In the genomic region with DNA sequence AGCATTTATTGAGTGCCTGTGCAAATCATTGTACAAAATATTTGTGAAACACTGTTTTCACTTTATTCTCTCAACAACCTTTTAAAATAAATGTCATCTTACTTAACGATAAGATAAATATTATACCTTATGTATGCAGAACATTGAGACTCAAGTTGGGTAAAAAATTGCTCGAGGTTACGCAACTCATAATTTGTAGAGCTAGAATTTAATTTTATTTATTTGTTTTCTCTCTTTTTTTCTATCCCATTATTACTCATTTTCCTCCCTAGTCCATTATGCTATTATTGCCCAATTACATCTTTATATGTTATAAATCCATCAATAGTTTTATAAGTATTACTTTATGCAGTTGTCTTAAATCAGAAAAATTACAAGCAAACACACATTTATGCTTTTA, we compare ENCODE assay signal across 24 cellular contexts.
"Had no signal": no experiment of that assay in that cellular context is flagged by ENCODE, and none has a peak within 500 bp of the region (broad histone marks: within the 10 kb centered on the region; RNA-seq: fewer than 3 reads in every experiment).

No MANE protein-coding gene starts in this region.

- H3K9me3 ChIP-seq: colonic mucosa, esophagus muscularis mucosa, thyroid gland, vagina had no signal

- H3K27me3 ChIP-seq: colonic mucosa, esophagus muscularis mucosa, neural progenitor cell, thyroid gland, vagina had no signal

- H3K27ac Mint-ChIP-seq: dendritic cell treated with granulocyte-macrophage colony-stimulating factor and Interleukin-4, amounts not matched to agents 40 ng/mL and 50 ng/mL, for 4 days; naive thymus-derived CD4-positive, alpha-beta T cell; nephron; neural progenitor cell; progenitor cell of endocrine pancreas had no signal

- H3K36me3 Mint-ChIP-seq: naive thymus-derived CD4-positive, alpha-beta T cell; neural progenitor cell had no signal

- H3K9me3 Mint-ChIP-seq: dendritic cell treated with granulocyte-macrophage colony-stimulating factor and Interleukin-4, amounts not matched to agents 40 ng/mL and 50 ng/mL, for 4 days; naive thymus-derived CD4-positive, alpha-beta T cell; nephron; neural progenitor cell; stimulated activated naive CD8-positive, alpha-beta T cell treated with anti-CD3 and anti-CD28 coated beads, Interleukin-15, amount 100 ng/mL, for 72 hours had no signal

- H3K4me3 ChIP-seq: colonic mucosa, esophagus muscularis mucosa, lung, neural progenitor cell, smooth muscle cell, thyroid gland, vagina had no signal

- DNase-seq: colonic mucosa; effector memory CD4-positive, alpha-beta T cell; foreskin keratinocyte; head of caudate nucleus; mesenchymal stem cell; midbrain; naive thymus-derived CD4-positive, alpha-beta T cell; stimulated activated CD4-positive, alpha-beta T cell treated with anti-CD3 and anti-CD28 coated beads, Interleukin-12 subunit alpha, Interleukin-12 subunit beta, amount 100 ng/mL, for 4 hours; stimulated activated CD4-positive, alpha-beta T cell treated with anti-CD3 and anti-CD28 coated beads, Interleukin-1b, Interleukin-23, amount 100 ng/mL, for 48 hours; stimulated activated CD4-positive, alpha-beta T cell treated with anti-CD3 and anti-CD28 coated beads, Interleukin-4, amount 100 ng/mL, for 1 hour; stimulated activated CD8-positive, alpha-beta memory T cell treated with anti-CD3 and anti-CD28 coated beads, Interleukin-4, amount 100 ng/mL, for 48 hours; stimulated activated naive CD4-positive, alpha-beta T cell; thyroid gland had no signal

- H3K4me2 ChIP-seq: neural progenitor cell, smooth muscle cell had no signal

- H3K4me3 Mint-ChIP-seq: dendritic cell treated with granulocyte-macrophage colony-stimulating factor and Interleukin-4, amounts not matched to agents 40 ng/mL and 50 ng/mL, for 4 days; naive thymus-derived CD4-positive, alpha-beta T cell; nephron; neural progenitor cell had no signal

- H3K27ac ChIP-seq: colonic mucosa, esophagus muscularis mucosa, foreskin keratinocyte, neural progenitor cell, parathyroid adenoma, thyroid gland, vagina had no signal

- H3K4me1 ChIP-seq: colonic mucosa, esophagus muscularis mucosa, foreskin keratinocyte, neural progenitor cell, parathyroid adenoma, thyroid gland, vagina had no signal

- H3K4me1 Mint-ChIP-seq: nephron, neural progenitor cell had no signal

- H3K27me3 Mint-ChIP-seq: dendritic cell treated with granulocyte-macrophage colony-stimulating factor and Interleukin-4, amounts not matched to agents 40 ng/mL and 50 ng/mL, for 4 days had no signal

- ATAC-seq: foreskin keratinocyte; naive thymus-derived CD4-positive, alpha-beta T cell; sciatic nerve had no signal

- H2AFZ ChIP-seq: neural progenitor cell, parathyroid adenoma had no signal

- H3K36me3 ChIP-seq: colonic mucosa, esophagus muscularis mucosa, neural progenitor cell, thyroid gland, vagina had no signal

- H3K9ac ChIP-seq: neural progenitor cell, parathyroid adenoma had no signal

- H3K79me2 ChIP-seq: parathyroid adenoma had no signal
